Comparison of ENCODE assay signal across 14 cellular contexts in genomic region chr4:40511017-40511614, GRCh38.
A peak's percentile ranks its signal among the peaks of the same experiment; 100 is the strongest.
DNase-seq lines count a peak whose midpoint lies in the region; ATAC-seq and TF ChIP-seq lines count a peak whose summit lies in the region.
"Had no signal": no experiment of that assay in that cellular context is flagged by ENCODE, and none has a peak within 500 bp of the region (broad histone marks: within the 10 kb centered on the region; RNA-seq: fewer than 3 reads in every experiment).

No MANE protein-coding gene starts in this region.

- 54% methylated on average over 9 of the region's 9 CpGs for WGBS in prostate gland
- 87 to 89% methylated on average over 9 of the region's 9 CpGs for WGBS in heart right ventricle, 2 donors

- H3K9me3 Mint-ChIP-seq in WTC11 (no peaks in the 10 kb centered on the region), HFFc6 (no peaks in the 10 kb centered on the region)
- H3K9me3 Mint-ChIP-seq: CD4-positive, alpha-beta memory T cell had no signal

- no peaks in the 10 kb centered on the region for H3K27me3 ChIP-seq in prostate gland (replicated peaks; ENCODE audit: insufficient read depth)
- H3K27me3 ChIP-seq in SJCRH30 = no peaks in the 10 kb centered on the region
- no peaks in the 10 kb centered on the region for H3K27me3 ChIP-seq in heart right ventricle
- H3K27me3 ChIP-seq: SJSA1 had no signal

- H3K27ac ChIP-seq in 22Rv1 (peak overlapping the region; percentile 31; the same call in 1 of the 2 replicates), prostate gland (peak overlapping the region; percentile 48 to 76), SJCRH30 (no peak overlapping the region), heart right ventricle (no peak overlapping the region)
- H3K27ac ChIP-seq: SJSA1 had no signal

- TF ChIP-seq POLR2A in prostate gland (IDR thresholded peaks at IDR 0.05) = no peak

- no peak overlapping the region for H3K4me3 Mint-ChIP-seq in WTC11
- H3K4me3 Mint-ChIP-seq in HFFc6 = no peak overlapping the region
- H3K4me3 Mint-ChIP-seq: CD4-positive, alpha-beta memory T cell had no signal

- H3K4me3 ChIP-seq in prostate gland (peak overlapping the region in 1 of 2 donors; percentile 3), SJCRH30 (no peak overlapping the region), heart right ventricle (no peak overlapping the region)
- H3K4me3 ChIP-seq: SJSA1 had no signal

- CTCF ChIA-PET in WTC11 (lab: Charles Lee) = no interaction called here

- H3K4me1 ChIP-seq in prostate gland (replicated peaks) (peaks cover 3% of the 10 kb centered on the region), SJCRH30 (no peaks in the 10 kb centered on the region), heart right ventricle (peaks cover 0 to 12% (median 0%) of the 10 kb centered on the region in 9 donors)
- H3K4me1 ChIP-seq: SJSA1 had no signal

- H3K4me1 Mint-ChIP-seq in WTC11 (peaks cover 25% of the 10 kb centered on the region), HFFc6 (ENCODE audit: low read depth) (peaks cover 17% of the 10 kb centered on the region)

- peaks cover 15% of the 10 kb centered on the region for H3K36me3 Mint-ChIP-seq in WTC11
- H3K36me3 Mint-ChIP-seq in HFFc6 (ENCODE audit: low read depth) = no peaks in the 10 kb centered on the region
- H3K36me3 Mint-ChIP-seq: CD4-positive, alpha-beta memory T cell had no signal

- no peaks in the 10 kb centered on the region for H3K9me3 ChIP-seq in prostate gland
- H3K9me3 ChIP-seq in SJCRH30 (replicated peaks) = no peaks in the 10 kb centered on the region
- no peaks in the 10 kb centered on the region for H3K9me3 ChIP-seq in heart right ventricle
- H3K9me3 ChIP-seq: SJSA1 had no signal

- peak overlapping the region; percentile 33; the same call in 1 of the 2 replicates for H3K27ac Mint-ChIP-seq in WTC11
- no peak overlapping the region for H3K27ac Mint-ChIP-seq in HFFc6
- H3K27ac Mint-ChIP-seq: CD4-positive, alpha-beta memory T cell had no signal

- no peak for ATAC-seq in WTC11
- ATAC-seq in heart right ventricle = no peak

- TF ChIP-seq CTCF in 22Rv1 (IDR thresholded peaks at IDR 0.05) (no peak), WTC11 (IDR thresholded peaks at IDR 0.05) (no peak), prostate gland (IDR thresholded peaks at IDR 0.05) (no peak), heart right ventricle (IDR thresholded peaks at IDR 0.05) (no peak), HFFc6 (IDR thresholded peaks at IDR 0.05) (no peak)

- DNase-seq in WTC11 (ENCODE audit: low spot score) = no peak
- peak; percentile 73 for DNase-seq in mucosa of gallbladder (ENCODE audit: low spot score)
- peak; percentile 34 for DNase-seq in prostate gland (ENCODE audit: low spot score)
- DNase-seq in NCI-H146 treated with DMSO at 0.1 percent for 48 hours (lab: John Stamatoyannopoulos, UW; ENCODE audit: unreplicated experiment) = no peak
- DNase-seq in SJCRH30 = no peak
- DNase-seq in heart right ventricle = no peak
- DNase-seq in HFFc6 = no peak
- DNase-seq: CD4-positive, alpha-beta memory T cell; KBM-7; NCI-H187; NCI-H226; NCI-H524 had no signal

- H3K27me3 Mint-ChIP-seq in WTC11 (ENCODE audit: low read depth) = no peaks in the 10 kb centered on the region
- no peaks in the 10 kb centered on the region for H3K27me3 Mint-ChIP-seq in HFFc6 (ENCODE audit: insufficient read depth)

- intact Hi-C loops in prostate gland (cut with DNase I) = no loop called here
- intact Hi-C loops in heart right ventricle (cut with DNase I) = no loop called here

- POLR2A ChIA-PET in WTC11 (lab: Charles Lee) = no interaction called here

- H3K36me3 ChIP-seq in prostate gland = no peaks in the 10 kb centered on the region
- H3K36me3 ChIP-seq in SJCRH30 = no peaks in the 10 kb centered on the region
- H3K36me3 ChIP-seq in heart right ventricle = no peaks in the 10 kb centered on the region
- H3K36me3 ChIP-seq: SJSA1 had no signal

TF ChIP-seq in WTC11, 78 proteins besides CTCF, POLR2A, EP300 and RAD21:
- TF ChIP-seq NR3C1 (CRISPR knock-in tag; conservative IDR thresholded peaks at IDR 0.05; ENCODE audit: low read depth) (no peak), FOXJ3 (CRISPR knock-in tag; IDR thresholded peaks at IDR 0.05; ENCODE audit: borderline replicate concordance) (no peak), TCF7 (CRISPR knock-in tag; IDR thresholded peaks at IDR 0.05; ENCODE audit: low read depth) (no peak), SOX15 (CRISPR knock-in tag; IDR thresholded peaks at IDR 0.05) (no peak), SMAD4 (CRISPR knock-in tag; IDR thresholded peaks at IDR 0.05) (no peak), PRRX2 (CRISPR knock-in tag; IDR thresholded peaks at IDR 0.05) (no peak), FOXK1 (CRISPR knock-in tag; IDR thresholded peaks at IDR 0.05) (no peak), GABPB1 (CRISPR knock-in tag; IDR thresholded peaks at IDR 0.05) (no peak), EMX1 (CRISPR knock-in tag; IDR thresholded peaks at IDR 0.05) (no peak), NFATC4 (CRISPR knock-in tag; IDR thresholded peaks at IDR 0.05) (no peak), ATF3 (CRISPR knock-in tag; conservative IDR thresholded peaks at IDR 0.05) (no peak), TEAD4 (CRISPR knock-in tag; IDR thresholded peaks at IDR 0.05) (no peak)
- TF ChIP-seq, protein P1, sequence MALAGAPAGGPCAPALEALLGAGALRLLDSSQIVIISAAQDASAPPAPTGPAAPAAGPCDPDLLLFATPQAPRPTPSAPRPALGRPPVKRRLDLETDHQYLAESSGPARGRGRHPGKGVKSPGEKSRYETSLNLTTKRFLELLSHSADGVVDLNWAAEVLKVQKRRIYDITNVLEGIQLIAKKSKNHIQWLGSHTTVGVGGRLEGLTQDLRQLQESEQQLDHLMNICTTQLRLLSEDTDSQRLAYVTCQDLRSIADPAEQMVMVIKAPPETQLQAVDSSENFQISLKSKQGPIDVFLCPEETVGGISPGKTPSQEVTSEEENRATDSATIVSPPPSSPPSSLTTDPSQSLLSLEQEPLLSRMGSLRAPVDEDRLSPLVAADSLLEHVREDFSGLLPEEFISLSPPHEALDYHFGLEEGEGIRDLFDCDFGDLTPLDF (CRISPR knock-in tag; IDR thresholded peaks at IDR 0.05) = no peak
- TF ChIP-seq, protein P2, sequence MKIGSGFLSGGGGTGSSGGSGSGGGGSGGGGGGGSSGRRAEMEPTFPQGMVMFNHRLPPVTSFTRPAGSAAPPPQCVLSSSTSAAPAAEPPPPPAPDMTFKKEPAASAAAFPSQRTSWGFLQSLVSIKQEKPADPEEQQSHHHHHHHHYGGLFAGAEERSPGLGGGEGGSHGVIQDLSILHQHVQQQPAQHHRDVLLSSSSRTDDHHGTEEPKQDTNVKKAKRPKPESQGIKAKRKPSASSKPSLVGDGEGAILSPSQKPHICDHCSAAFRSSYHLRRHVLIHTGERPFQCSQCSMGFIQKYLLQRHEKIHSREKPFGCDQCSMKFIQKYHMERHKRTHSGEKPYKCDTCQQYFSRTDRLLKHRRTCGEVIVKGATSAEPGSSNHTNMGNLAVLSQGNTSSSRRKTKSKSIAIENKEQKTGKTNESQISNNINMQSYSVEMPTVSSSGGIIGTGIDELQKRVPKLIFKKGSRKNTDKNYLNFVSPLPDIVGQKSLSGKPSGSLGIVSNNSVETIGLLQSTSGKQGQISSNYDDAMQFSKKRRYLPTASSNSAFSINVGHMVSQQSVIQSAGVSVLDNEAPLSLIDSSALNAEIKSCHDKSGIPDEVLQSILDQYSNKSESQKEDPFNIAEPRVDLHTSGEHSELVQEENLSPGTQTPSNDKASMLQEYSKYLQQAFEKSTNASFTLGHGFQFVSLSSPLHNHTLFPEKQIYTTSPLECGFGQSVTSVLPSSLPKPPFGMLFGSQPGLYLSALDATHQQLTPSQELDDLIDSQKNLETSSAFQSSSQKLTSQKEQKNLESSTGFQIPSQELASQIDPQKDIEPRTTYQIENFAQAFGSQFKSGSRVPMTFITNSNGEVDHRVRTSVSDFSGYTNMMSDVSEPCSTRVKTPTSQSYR (CRISPR knock-in tag; IDR thresholded peaks at IDR 0.05) = no peak

Comparison
In these comparisons a context has a peak if more than half of its experiments do, and no peak if none do; other contexts are left out.
1. H3K27ac ChIP-seq: peak in 22Rv1 (single experiment) and prostate gland (2 of 2); none in SJCRH30 (single experiment) and heart right ventricle (0 of 10).
2. DNase-seq: peak in mucosa of gallbladder (single experiment) and prostate gland (single experiment); none in WTC11 (single experiment), NCI-H146 treated with DMSO at 0.1 percent for 48 hours (single experiment), SJCRH30 (0 of 2), heart right ventricle (0 of 2) and HFFc6 (single experiment).